19 cellular contexts compared by ENCODE assay signal in genomic region chr15:67559158-67559557, GRCh38. TPM values are rescaled to one million over a fixed set of nuclear protein-coding genes. Genes with fewer than 3 reads are reported as not detected.
A peak's percentile ranks its signal among the peaks of the same experiment; 100 is the strongest.
DNase-seq lines count a peak whose midpoint lies in the region; ATAC-seq and TF ChIP-seq lines count a peak whose summit lies in the region.
"Had no signal": no experiment of that assay in that cellular context is flagged by ENCODE, and none has a peak within 500 bp of the region (broad histone marks: within the 10 kb centered on the region; RNA-seq: fewer than 3 reads in every experiment).

No MANE protein-coding gene starts in this region.

- peaks cover 18% of the 10 kb centered on the region for H3K4me1 Mint-ChIP-seq in progenitor cell of endocrine pancreas (ENCODE audit: low read depth)
- H3K4me1 Mint-ChIP-seq: CD14-positive monocyte had no signal

- peaks cover 19% of the 10 kb centered on the region for H3K36me3 Mint-ChIP-seq in progenitor cell of endocrine pancreas (ENCODE audit: insufficient read depth)

- peaks cover 5% of the 10 kb centered on the region for H3K9me3 Mint-ChIP-seq in progenitor cell of endocrine pancreas (ENCODE audit: low read depth)

- TF ChIP-seq CTCF in progenitor cell of endocrine pancreas (IDR thresholded peaks at IDR 0.05; ENCODE audit: unreplicated experiment): no peak

- ATAC-seq in HG03457 (IDR thresholded peaks at IDR 0.05; ENCODE audit: unreplicated experiment): no peak
- ATAC-seq: K562, SK-N-SH treated with all-trans-retinoic acid at 6 μM for 48 hours, T-cell had no signal

- H3K27ac Mint-ChIP-seq in progenitor cell of endocrine pancreas: peak overlapping the region; percentile 62
- H3K27ac Mint-ChIP-seq: B cell; CD14-positive monocyte; T-cell; T-helper 2 cell treated with Interferon-gamma antibody and Interleukin-4, amounts not matched to agents 5 μg/mL and 100 μg/mL, for 36 hours had no signal

- H3K27me3 Mint-ChIP-seq in progenitor cell of endocrine pancreas: no peaks in the 10 kb centered on the region
- H3K27me3 Mint-ChIP-seq: B cell, T-cell had no signal

- H3K4me3 Mint-ChIP-seq in progenitor cell of endocrine pancreas (ENCODE audit: low read depth): no peak overlapping the region
- H3K4me3 Mint-ChIP-seq: B cell; CD14-positive monocyte; T-cell; T-helper 2 cell treated with Interferon-gamma antibody and Interleukin-4, amounts not matched to agents 5 μg/mL and 100 μg/mL, for 36 hours had no signal

- DNase-seq in NCI-H748 (lab: John Stamatoyannopoulos, UW; ENCODE audit: unreplicated experiment): peak; percentile 6
- no peak for DNase-seq in NCI-H748 treated with DMSO at 0.1 percent for 48 hours (lab: John Stamatoyannopoulos, UW)
- DNase-seq in HuH-7 (ENCODE audit: low spot score): peak; percentile 36
- DNase-seq in NCI-H345 (lab: John Stamatoyannopoulos, UW): peak; percentile 69
- DNase-seq in progenitor cell of endocrine pancreas (ENCODE audit: low spot score, unreplicated experiment): no peak
- no peak for DNase-seq in NCI-H146 (lab: John Stamatoyannopoulos, UW)
- DNase-seq: NCI-H1092, NCI-H187 treated with DMSO at 0.1 percent for 48 hours, NCI-H2171 treated with DMSO at 0.1 percent for 48 hours, NCI-H446 treated with DMSO at 0.1 percent for 48 hours, NCI-H82, Peyer's patch, T-cell had no signal

RNA-seq across cellular contexts. Expression of gene MAP2K5, which starts 16.7 kb away (rescaled TPM):
- 26.0 and 30.7 TPM in 2 replicates for total RNA-seq in progenitor cell of endocrine pancreas

RNA-seq across cellular contexts. Expression of gene C15orf61, which starts 38.2 kb away (rescaled TPM):
- 9.2 and 9.6 TPM in 2 replicates for total RNA-seq in progenitor cell of endocrine pancreas

Comparison
In these comparisons a context has a peak if more than half of its experiments do, and no peak if none do; other contexts are left out.
1. DNase-seq: peak in NCI-H748 (single experiment), HuH-7 (single experiment) and NCI-H345 (single experiment); none in NCI-H748 treated with DMSO at 0.1 percent for 48 hours (single experiment), progenitor cell of endocrine pancreas (single experiment) and NCI-H146 (single experiment).